In genomic region chr10:72063703-72064391, GRCh38 we compare ENCODE assay signal across 14 cellular contexts. TPM values are rescaled to one million over a fixed set of nuclear protein-coding genes. Genes with fewer than 3 reads are reported as not detected.
DNase-seq lines count a peak whose midpoint lies in the region; ATAC-seq and TF ChIP-seq lines count a peak whose summit lies in the region.
"Had no signal": no experiment of that assay in that cellular context is flagged by ENCODE, and none has a peak within 500 bp of the region (broad histone marks: within the 10 kb centered on the region; RNA-seq: fewer than 3 reads in every experiment).

No MANE protein-coding gene starts in this region.

- DNase-seq in stimulated activated naive CD8-positive, alpha-beta T cell treated with anti-CD3 and anti-CD28 coated beads, Interleukin-15, Interleukin-2, amounts not matched to agents 100 U/mL and 50 U/mL, for 24 hours = no peak
- DNase-seq in activated naive CD8-positive, alpha-beta T cell treated with anti-CD3 and anti-CD28 coated beads, Interleukin-2, amount 50 U/mL, for 24 hours = no peak
- DNase-seq in kidney tubule cell (ENCODE audit: low spot score) = peak; percentile 60
- no peak for DNase-seq in putamen (ENCODE audit: low spot score)
- no peak for DNase-seq in sigmoid colon
- DNase-seq in EL = no peak
- DNase-seq: activated T-cell treated with anti-CD3 and anti-CD28 coated beads for 4 hours; NCI-H1105; SHP77 treated with DMSO at 0.1 percent for 48 hours; stimulated activated naive B cell treated with anti-CD40 and anti-IgM and Interleukin-4, amounts not matched to agents 10 μg/mL and 1 μg/mL and 100 μg/mL, for 72 hours had no signal

- H3K4me1 ChIP-seq in sigmoid colon = peaks cover 0 to 9% (median 0%) of the 10 kb centered on the region in 4 donors

- no peak overlapping the region for H3K27ac ChIP-seq in sigmoid colon
- H3K27ac ChIP-seq: skin epidermis, vagina had no signal

- intact Hi-C loops in sigmoid colon (cut with DNase I) = no loop called here

- H3K27me3 Mint-ChIP-seq in stimulated activated naive CD8-positive, alpha-beta T cell treated with anti-CD3 and anti-CD28 coated beads, Interleukin-15, Interleukin-2, amounts not matched to agents 100 ng/mL and 50 ng/mL, for 24 hours = no peaks in the 10 kb centered on the region
- H3K27me3 Mint-ChIP-seq in activated naive CD8-positive, alpha-beta T cell treated with anti-CD3 and anti-CD28 coated beads, Interleukin-2, amount 50 U/mL, for 24 hours = no peaks in the 10 kb centered on the region
- H3K27me3 Mint-ChIP-seq: stimulated activated naive B cell treated with anti-CD40 and anti-IgM and Interleukin-4, amounts not matched to agents 10 μg/mL and 1 μg/mL and 100 μg/mL, for 72 hours had no signal

- H3K4me3 Mint-ChIP-seq in stimulated activated naive CD8-positive, alpha-beta T cell treated with anti-CD3 and anti-CD28 coated beads, Interleukin-15, Interleukin-2, amounts not matched to agents 100 ng/mL and 50 ng/mL, for 24 hours = no peak overlapping the region
- no peak overlapping the region for H3K4me3 Mint-ChIP-seq in activated naive CD8-positive, alpha-beta T cell treated with anti-CD3 and anti-CD28 coated beads, Interleukin-2, amount 50 U/mL, for 24 hours
- H3K4me3 Mint-ChIP-seq: stimulated activated naive B cell treated with anti-CD40 and anti-IgM and Interleukin-4, amounts not matched to agents 10 μg/mL and 1 μg/mL and 100 μg/mL, for 72 hours had no signal

- peak overlapping the region; percentile 71 for H3K27ac Mint-ChIP-seq in stimulated activated naive CD8-positive, alpha-beta T cell treated with anti-CD3 and anti-CD28 coated beads, Interleukin-15, Interleukin-2, amounts not matched to agents 100 ng/mL and 50 ng/mL, for 24 hours
- H3K27ac Mint-ChIP-seq in activated naive CD8-positive, alpha-beta T cell treated with anti-CD3 and anti-CD28 coated beads, Interleukin-2, amount 50 U/mL, for 24 hours = peak overlapping the region; percentile 41
- H3K27ac Mint-ChIP-seq: stimulated activated naive B cell treated with anti-CD40 and anti-IgM and Interleukin-4, amounts not matched to agents 10 μg/mL and 1 μg/mL and 100 μg/mL, for 72 hours had no signal

- no peak overlapping the region for H3K4me3 ChIP-seq in sigmoid colon
- H3K4me3 ChIP-seq: skin epidermis, vagina had no signal

- no peaks in the 10 kb centered on the region for H3K27me3 ChIP-seq in sigmoid colon
- H3K27me3 ChIP-seq: vagina had no signal

- peaks cover 23% of the 10 kb centered on the region for H3K36me3 Mint-ChIP-seq in stimulated activated naive CD8-positive, alpha-beta T cell treated with anti-CD3 and anti-CD28 coated beads, Interleukin-15, Interleukin-2, amounts not matched to agents 100 ng/mL and 50 ng/mL, for 24 hours (ENCODE audit: low read depth)
- peaks cover 21% of the 10 kb centered on the region for H3K36me3 Mint-ChIP-seq in activated naive CD8-positive, alpha-beta T cell treated with anti-CD3 and anti-CD28 coated beads, Interleukin-2, amount 50 U/mL, for 24 hours (ENCODE audit: low read depth)

- H3K4me1 Mint-ChIP-seq in stimulated activated naive CD8-positive, alpha-beta T cell treated with anti-CD3 and anti-CD28 coated beads, Interleukin-15, Interleukin-2, amounts not matched to agents 100 ng/mL and 50 ng/mL, for 24 hours (ENCODE audit: low read depth) = peaks cover 32% of the 10 kb centered on the region
- peaks cover 25% of the 10 kb centered on the region for H3K4me1 Mint-ChIP-seq in activated naive CD8-positive, alpha-beta T cell treated with anti-CD3 and anti-CD28 coated beads, Interleukin-2, amount 50 U/mL, for 24 hours

- no peak for TF ChIP-seq EP300 in sigmoid colon (IDR thresholded peaks at IDR 0.05)

- no peaks in the 10 kb centered on the region for H3K9me3 Mint-ChIP-seq in stimulated activated naive CD8-positive, alpha-beta T cell treated with anti-CD3 and anti-CD28 coated beads, Interleukin-15, Interleukin-2, amounts not matched to agents 100 ng/mL and 50 ng/mL, for 24 hours
- no peaks in the 10 kb centered on the region for H3K9me3 Mint-ChIP-seq in activated naive CD8-positive, alpha-beta T cell treated with anti-CD3 and anti-CD28 coated beads, Interleukin-2, amount 50 U/mL, for 24 hours
- H3K9me3 Mint-ChIP-seq: stimulated activated naive B cell treated with anti-CD40 and anti-IgM and Interleukin-4, amounts not matched to agents 10 μg/mL and 1 μg/mL and 100 μg/mL, for 72 hours had no signal

- no peaks in the 10 kb centered on the region for H3K9me3 ChIP-seq in sigmoid colon
- H3K9me3 ChIP-seq: vagina had no signal

- no peak for ATAC-seq in stimulated activated naive CD8-positive, alpha-beta T cell treated with anti-CD3 and anti-CD28 coated beads, Interleukin-15, Interleukin-2, amounts not matched to agents 100 U/mL and 50 U/mL, for 24 hours
- ATAC-seq in activated naive CD8-positive, alpha-beta T cell treated with anti-CD3 and anti-CD28 coated beads, Interleukin-2, amount 50 U/mL, for 24 hours = no peak
- no peak for ATAC-seq in HG03039 (IDR thresholded peaks at IDR 0.05; ENCODE audit: unreplicated experiment)
- ATAC-seq: stimulated activated naive B cell treated with anti-CD40 and anti-IgM and Interleukin-4, amounts not matched to agents 10 μg/mL and 1 μg/mL and 100 μg/mL, for 72 hours had no signal

- no peak for TF ChIP-seq CTCF in sigmoid colon (IDR thresholded peaks at IDR 0.05)

- no peaks in the 10 kb centered on the region for H3K36me3 ChIP-seq in sigmoid colon
- H3K36me3 ChIP-seq: vagina had no signal

- WGBS in sigmoid colon, 2 donors = 58 to 81% methylated on average over 9 of the region's 9 CpGs

- TF ChIP-seq POLR2A in sigmoid colon (IDR thresholded peaks at IDR 0.05) = no peak

RNA-seq across cellular contexts. Expression of gene SPOCK2, which starts 24.5 kb away (rescaled TPM):
- 1 to 10 TPM; 5.8 to 10.0 (median 8.5) TPM for total RNA-seq in sigmoid colon
- polyA plus RNA-seq in sigmoid colon = 10 to 100 TPM in 1 of 3 donors, 1 to 10 TPM in 1, under 1 TPM in 1; 0.60 to 59.5 (median 2.8) TPM
